1 cellular context compared by ENCODE assay signal in genomic region chr13:80086304-80086721, GRCh38.
TF ChIP-seq lines count a peak whose summit lies in the region.

No MANE protein-coding gene starts in this region.

TF ChIP-seq in GM23338, 12 proteins besides CTCF, POLR2A, EP300 and RAD21 (continued from another document):
- TF ChIP-seq ETS1 (IDR thresholded peaks at IDR 0.05) (no peak), EZH2phosphoT487 (IDR thresholded peaks at IDR 0.05; ENCODE audit: unreplicated experiment) (no peak), EZH2 (IDR thresholded peaks at IDR 0.05; ENCODE audit: low read depth, unreplicated experiment) (no peak), ZNF114 (CRISPR knock-in tag; IDR thresholded peaks at IDR 0.05) (no peak)
- TF ChIP-seq, protein P1, sequence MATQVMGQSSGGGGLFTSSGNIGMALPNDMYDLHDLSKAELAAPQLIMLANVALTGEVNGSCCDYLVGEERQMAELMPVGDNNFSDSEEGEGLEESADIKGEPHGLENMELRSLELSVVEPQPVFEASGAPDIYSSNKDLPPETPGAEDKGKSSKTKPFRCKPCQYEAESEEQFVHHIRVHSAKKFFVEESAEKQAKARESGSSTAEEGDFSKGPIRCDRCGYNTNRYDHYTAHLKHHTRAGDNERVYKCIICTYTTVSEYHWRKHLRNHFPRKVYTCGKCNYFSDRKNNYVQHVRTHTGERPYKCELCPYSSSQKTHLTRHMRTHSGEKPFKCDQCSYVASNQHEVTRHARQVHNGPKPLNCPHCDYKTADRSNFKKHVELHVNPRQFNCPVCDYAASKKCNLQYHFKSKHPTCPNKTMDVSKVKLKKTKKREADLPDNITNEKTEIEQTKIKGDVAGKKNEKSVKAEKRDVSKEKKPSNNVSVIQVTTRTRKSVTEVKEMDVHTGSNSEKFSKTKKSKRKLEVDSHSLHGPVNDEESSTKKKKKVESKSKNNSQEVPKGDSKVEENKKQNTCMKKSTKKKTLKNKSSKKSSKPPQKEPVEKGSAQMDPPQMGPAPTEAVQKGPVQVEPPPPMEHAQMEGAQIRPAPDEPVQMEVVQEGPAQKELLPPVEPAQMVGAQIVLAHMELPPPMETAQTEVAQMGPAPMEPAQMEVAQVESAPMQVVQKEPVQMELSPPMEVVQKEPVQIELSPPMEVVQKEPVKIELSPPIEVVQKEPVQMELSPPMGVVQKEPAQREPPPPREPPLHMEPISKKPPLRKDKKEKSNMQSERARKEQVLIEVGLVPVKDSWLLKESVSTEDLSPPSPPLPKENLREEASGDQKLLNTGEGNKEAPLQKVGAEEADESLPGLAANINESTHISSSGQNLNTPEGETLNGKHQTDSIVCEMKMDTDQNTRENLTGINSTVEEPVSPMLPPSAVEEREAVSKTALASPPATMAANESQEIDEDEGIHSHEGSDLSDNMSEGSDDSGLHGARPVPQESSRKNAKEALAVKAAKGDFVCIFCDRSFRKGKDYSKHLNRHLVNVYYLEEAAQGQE (IDR thresholded peaks at IDR 0.05; ENCODE audit: unreplicated experiment), result no peak
